In genomic region chrX:130902783-130903613, GRCh38 we compare ENCODE assay signal across 8 cellular contexts. TPM values are rescaled to one million over a fixed set of nuclear protein-coding genes. Genes with fewer than 3 reads are reported as not detected.
A peak's percentile ranks its signal among the peaks of the same experiment; 100 is the strongest.
DNase-seq lines count a peak whose midpoint lies in the region; ATAC-seq lines count a peak whose summit lies in the region.

TSS of gene ENOX2 (minus strand) at chrX:130903209. CDS start at chrX:130703216, 199,993 bp downstream.

- peaks cover 10% of the 10 kb centered on the region for H3K36me3 Mint-ChIP-seq in activated CD4-positive, alpha-beta T cell treated with anti-CD3 and anti-CD28 coated beads for 36 hours (ENCODE audit: low read depth)

- H3K9me3 Mint-ChIP-seq in activated CD4-positive, alpha-beta T cell treated with anti-CD3 and anti-CD28 coated beads for 36 hours (ENCODE audit: low read depth) = no peaks in the 10 kb centered on the region

- H3K27ac ChIP-seq in cingulate gyrus (ENCODE audit: low read depth, low read length) = peak within 1 kb of the TSS; percentile 69

- intact Hi-C loops in activated CD4-positive, alpha-beta T cell treated with anti-CD3 and anti-CD28 coated beads for 36 hours (cut with DNase I, micrococcal nuclease) = loop anchor here (1.0 to 5.0 kb wide), 9 partner anchors 502 to 1121 kb away; partner anchors contain the start of genes AIFM1 (in 1 of the 2), BCORL1 (in 1 of the 2), RBMX2 (in 1 of the 2) and SLC25A14 (in 1 of the 2)

- CTCF ChIA-PET in activated CD4-positive, alpha-beta T cell treated with anti-CD3 and anti-CD28 coated beads for 36 hours (lab: Charles Lee) = no interaction called here

- ATAC-seq in HG03442 (IDR thresholded peaks at IDR 0.05; ENCODE audit: unreplicated experiment) = peak; percentile 97
- ATAC-seq in activated CD4-positive, alpha-beta T cell treated with anti-CD3 and anti-CD28 coated beads for 36 hours = peak; percentile 98

- H3K4me3 Mint-ChIP-seq in activated CD4-positive, alpha-beta T cell treated with anti-CD3 and anti-CD28 coated beads for 36 hours = no peak within 1 kb of the TSS

- H3K27me3 Mint-ChIP-seq in activated CD4-positive, alpha-beta T cell treated with anti-CD3 and anti-CD28 coated beads for 36 hours = peaks cover 2% of the 10 kb centered on the region

- peak; percentile 97 for DNase-seq in Ammon's horn (ENCODE audit: low spot score)
- peak; percentile 69 for DNase-seq in GM19238 (ENCODE audit: insufficient read length, low spot score)
- DNase-seq in NCI-H524 (lab: John Stamatoyannopoulos, UW) = peak; percentile 98 to 99
- peak; percentile 86 for DNase-seq in activated CD4-positive, alpha-beta T cell treated with anti-CD3 and anti-CD28 coated beads for 36 hours
- DNase-seq in kidney tubule cell (ENCODE audit: low spot score) = peak; percentile 96
- peak; percentile 61 to 62 for DNase-seq in stimulated activated CD4-positive, alpha-beta T cell treated with anti-CD3 and anti-CD28 coated beads, Interleukin-1b, Interleukin-23, amount 100 ng/mL, for 4 hours (ENCODE audit: low read depth in 2 of 2)

- H3K27ac Mint-ChIP-seq in activated CD4-positive, alpha-beta T cell treated with anti-CD3 and anti-CD28 coated beads for 36 hours = peak within 1 kb of the TSS; percentile 80

- POLR2A ChIA-PET in activated CD4-positive, alpha-beta T cell treated with anti-CD3 and anti-CD28 coated beads for 36 hours (lab: Charles Lee) = interaction anchor here (0.7 kb wide), 1 partner anchor 132 kb away, joined by 3 read pairs; no protein-coding TSS in a partner anchor

- H3K4me1 Mint-ChIP-seq in activated CD4-positive, alpha-beta T cell treated with anti-CD3 and anti-CD28 coated beads for 36 hours = peaks cover 5% of the 10 kb centered on the region

RNA-seq across cellular contexts. Expression of gene ENOX2, which starts in this region (rescaled TPM):
- total RNA-seq in activated CD4-positive, alpha-beta T cell treated with anti-CD3 and anti-CD28 coated beads for 36 hours = 10 to 100 TPM; 12.5 to 16.5 TPM

Comparison
In these comparisons a context has a peak if more than half of its experiments do, and no peak if none do; other contexts are left out.
1. Peak in every context shown above with its lines: DNase-seq, ATAC-seq and H3K27ac ChIP-seq.